Comparison of ENCODE assay signal across 9 cellular contexts in genomic region chr16:46801428-46802049, GRCh38. TPM values are rescaled to one million over a fixed set of nuclear protein-coding genes. Genes with fewer than 3 reads are reported as not detected.
A peak's percentile ranks its signal among the peaks of the same experiment; 100 is the strongest.
DNase-seq lines count a peak whose midpoint lies in the region; ATAC-seq, FAIRE-seq and TF ChIP-seq lines count a peak whose summit lies in the region.
"Had no signal": no experiment of that assay in that cellular context is flagged by ENCODE, and none has a peak within 500 bp of the region (broad histone marks: within the 10 kb centered on the region; RNA-seq: fewer than 3 reads in every experiment).

No MANE protein-coding gene starts in this region.

- in situ Hi-C loops in ACHN (cut with HindIII; ENCODE audit: low pct_ligation_motif_present, low pct_unique_long_range_greater_than_20kb, low sequenced_read_pairs) = no loop called here
- in situ Hi-C loops in Panc1 (cut with HindIII; ENCODE audit: low pct_unique_long_range_greater_than_20kb, low sequenced_read_pairs) = no loop called here

- no peak overlapping the region for H3K27ac ChIP-seq in Panc1 (ENCODE audit: low read length)
- H3K27ac ChIP-seq: SJSA1 had no signal

- peak; percentile 62 for TF ChIP-seq CTCF in Panc1 (IDR thresholded peaks at IDR 0.05)
- peak; percentile 12 for TF ChIP-seq CTCF in foreskin fibroblast (IDR thresholded peaks at IDR 0.05; ENCODE audit: low read depth, low read length)

- peak; percentile 69 for DNase-seq in ACHN
- DNase-seq in H54 (ENCODE audit: insufficient read length, low spot score) = no peak
- no peak for DNase-seq in Panc1 (ENCODE audit: low read depth, low spot score)
- DNase-seq in foreskin fibroblast = peak in 1 of 2 donors; percentile 28
- DNase-seq in Ammon's horn (ENCODE audit: low spot score) = no peak
- DNase-seq in NCI-H524 treated with DMSO at 0.1 percent for 48 hours (lab: John Stamatoyannopoulos, UW) = no peak
- DNase-seq in amygdala (lab: John Stamatoyannopoulos, UW) = no peak

- no peak overlapping the region for H3K4me3 ChIP-seq in Panc1 (ENCODE audit: low read depth in 2 of 2, low read length in 2 of 2)
- H3K4me3 ChIP-seq in foreskin fibroblast (ENCODE audit: low read depth in 1 of 2, low read length in 2 of 2) = no peak overlapping the region
- H3K4me3 ChIP-seq: SJSA1 had no signal

- no TSS peak for BruUV-seq in Panc1 (replicated peaks; lab: Mats Ljungman, UMichigan)

- ATAC-seq in Panc1 (peak; percentile 62; the same call in 1 of the 2 replicates), GM21381 (IDR thresholded peaks at IDR 0.05; ENCODE audit: unreplicated experiment) (no peak)

- H3K4me1 ChIP-seq in Panc1 (ENCODE audit: control insufficient read depth, insufficient read depth, low read length) = no peaks in the 10 kb centered on the region
- H3K4me1 ChIP-seq: SJSA1 had no signal

- H3K27me3 ChIP-seq in Panc1 (ENCODE audit: control insufficient read depth, insufficient read depth, low read length) = no peaks in the 10 kb centered on the region
- H3K27me3 ChIP-seq: SJSA1 had no signal

- CTCF ChIA-PET in Panc1 (lab: Charles Lee) = interaction anchor here (0.6 to 1.0 kb wide), 4 partner anchors 12 to 128 kb away, joined by 3 to 7 read pairs (median 4); partner anchors contain the start of gene C16orf87

- H3K9me3 ChIP-seq in Panc1 (ENCODE audit: control insufficient read depth, insufficient read depth, low read depth, low read length) = no peaks in the 10 kb centered on the region
- H3K9me3 ChIP-seq: SJSA1 had no signal

- no peaks in the 10 kb centered on the region; the same call in 1 of the 2 replicates for H3K36me3 ChIP-seq in Panc1 (ENCODE audit: control insufficient read depth, insufficient read depth, low read length)

- POLR2A ChIA-PET in Panc1 (lab: Charles Lee) = no interaction called here

- TF ChIP-seq POLR2A in H54 (IDR thresholded peaks at IDR 0.05; ENCODE audit: low read depth, low read length) = no peak

- peak; percentile 50 for FAIRE-seq in H54 (lab: Jason Lieb, UNC)

- intact Hi-C loops in Panc1 (cut with micrococcal nuclease; ENCODE audit: unreplicated experiment) = loop anchor here (5.0 kb wide), 1 partner anchor 129 kb away; no protein-coding TSS in a partner anchor

RNA-seq across cellular contexts. Expression of gene C16orf87, which starts 29.4 kb away (rescaled TPM):
- 8.7 TPM for total RNA-seq in Panc1 (2021; ENCODE audit: unreplicated experiment)
- 4.1 TPM for polyA plus RNA-seq in Panc1 (2012; ENCODE audit: insufficient read length)

RNA-seq across cellular contexts. Expression of gene MYLK3, which starts 53.4 kb away (rescaled TPM):
- total RNA-seq in Panc1 (2021; ENCODE audit: unreplicated experiment) = 0.31 TPM
- 0.34 TPM for polyA plus RNA-seq in Panc1 (2012; ENCODE audit: insufficient read length)
